In the genomic region with DNA sequence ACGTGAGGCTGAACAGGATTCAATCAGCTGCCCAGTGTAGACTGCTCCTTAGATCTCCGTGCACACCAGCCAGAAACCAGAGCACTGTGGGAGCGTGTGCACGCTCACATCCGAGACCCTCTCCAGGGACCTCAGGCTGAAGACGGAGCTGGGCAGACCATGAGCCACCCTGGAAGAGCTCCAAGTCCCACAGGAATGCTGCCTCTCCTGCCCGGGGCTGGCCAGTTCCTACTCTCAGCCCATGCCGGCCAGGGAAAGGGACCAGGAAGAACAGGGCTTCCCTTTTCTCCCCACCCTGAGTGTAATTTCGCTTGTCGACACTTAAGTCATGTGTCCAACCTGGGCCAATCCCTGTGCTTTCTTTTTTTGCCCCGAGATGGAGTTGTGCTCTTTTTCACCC, we compare ENCODE assay signal across 1 cellular context.
TF ChIP-seq lines count a peak whose summit lies in the region.

No MANE protein-coding gene starts in this region.

TF ChIP-seq in WTC11, 78 proteins besides CTCF, POLR2A, EP300 and RAD21 (continued from another document):
- TF ChIP-seq, protein P1, sequence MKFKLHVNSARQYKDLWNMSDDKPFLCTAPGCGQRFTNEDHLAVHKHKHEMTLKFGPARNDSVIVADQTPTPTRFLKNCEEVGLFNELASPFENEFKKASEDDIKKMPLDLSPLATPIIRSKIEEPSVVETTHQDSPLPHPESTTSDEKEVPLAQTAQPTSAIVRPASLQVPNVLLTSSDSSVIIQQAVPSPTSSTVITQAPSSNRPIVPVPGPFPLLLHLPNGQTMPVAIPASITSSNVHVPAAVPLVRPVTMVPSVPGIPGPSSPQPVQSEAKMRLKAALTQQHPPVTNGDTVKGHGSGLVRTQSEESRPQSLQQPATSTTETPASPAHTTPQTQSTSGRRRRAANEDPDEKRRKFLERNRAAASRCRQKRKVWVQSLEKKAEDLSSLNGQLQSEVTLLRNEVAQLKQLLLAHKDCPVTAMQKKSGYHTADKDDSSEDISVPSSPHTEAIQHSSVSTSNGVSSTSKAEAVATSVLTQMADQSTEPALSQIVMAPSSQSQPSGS (CRISPR knock-in tag; IDR thresholded peaks at IDR 0.05; ENCODE audit: borderline replicate concordance, low read depth) = no peak
- TF ChIP-seq MXD4 (CRISPR knock-in tag; IDR thresholded peaks at IDR 0.05; ENCODE audit: borderline replicate concordance) (no peak), PRRX2 (CRISPR knock-in tag; IDR thresholded peaks at IDR 0.05) (no peak), RORB (CRISPR knock-in tag; IDR thresholded peaks at IDR 0.05) (no peak), ZNF317 (CRISPR knock-in tag; IDR thresholded peaks at IDR 0.05; ENCODE audit: borderline replicate concordance, low read depth) (no peak), TP53 (CRISPR knock-in tag; IDR thresholded peaks at IDR 0.05) (no peak), ETV6 (CRISPR knock-in tag; IDR thresholded peaks at IDR 0.05) (no peak), JAZF1 (CRISPR knock-in tag; IDR thresholded peaks at IDR 0.05) (no peak), CBFB (CRISPR knock-in tag; IDR thresholded peaks at IDR 0.05; ENCODE audit: low read depth) (no peak)
- TF ChIP-seq, protein P2, sequence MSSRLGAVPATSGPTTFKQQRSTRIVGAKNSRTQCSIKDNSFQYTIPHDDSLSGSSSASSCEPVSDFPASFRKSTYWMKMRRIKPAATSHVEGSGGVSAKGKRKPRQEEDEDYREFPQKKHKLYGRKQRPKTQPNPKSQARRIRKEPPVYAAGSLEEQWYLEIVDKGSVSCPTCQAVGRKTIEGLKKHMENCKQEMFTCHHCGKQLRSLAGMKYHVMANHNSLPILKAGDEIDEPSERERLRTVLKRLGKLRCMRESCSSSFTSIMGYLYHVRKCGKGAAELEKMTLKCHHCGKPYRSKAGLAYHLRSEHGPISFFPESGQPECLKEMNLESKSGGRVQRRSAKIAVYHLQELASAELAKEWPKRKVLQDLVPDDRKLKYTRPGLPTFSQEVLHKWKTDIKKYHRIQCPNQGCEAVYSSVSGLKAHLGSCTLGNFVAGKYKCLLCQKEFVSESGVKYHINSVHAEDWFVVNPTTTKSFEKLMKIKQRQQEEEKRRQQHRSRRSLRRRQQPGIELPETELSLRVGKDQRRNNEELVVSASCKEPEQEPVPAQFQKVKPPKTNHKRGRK (CRISPR knock-in tag; IDR thresholded peaks at IDR 0.05; ENCODE audit: borderline replicate concordance) = no peak
- TF ChIP-seq, protein P3, sequence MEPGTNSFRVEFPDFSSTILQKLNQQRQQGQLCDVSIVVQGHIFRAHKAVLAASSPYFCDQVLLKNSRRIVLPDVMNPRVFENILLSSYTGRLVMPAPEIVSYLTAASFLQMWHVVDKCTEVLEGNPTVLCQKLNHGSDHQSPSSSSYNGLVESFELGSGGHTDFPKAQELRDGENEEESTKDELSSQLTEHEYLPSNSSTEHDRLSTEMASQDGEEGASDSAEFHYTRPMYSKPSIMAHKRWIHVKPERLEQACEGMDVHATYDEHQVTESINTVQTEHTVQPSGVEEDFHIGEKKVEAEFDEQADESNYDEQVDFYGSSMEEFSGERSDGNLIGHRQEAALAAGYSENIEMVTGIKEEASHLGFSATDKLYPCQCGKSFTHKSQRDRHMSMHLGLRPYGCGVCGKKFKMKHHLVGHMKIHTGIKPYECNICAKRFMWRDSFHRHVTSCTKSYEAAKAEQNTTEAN (CRISPR knock-in tag; IDR thresholded peaks at IDR 0.05) = no peak
- TF ChIP-seq, protein P4, sequence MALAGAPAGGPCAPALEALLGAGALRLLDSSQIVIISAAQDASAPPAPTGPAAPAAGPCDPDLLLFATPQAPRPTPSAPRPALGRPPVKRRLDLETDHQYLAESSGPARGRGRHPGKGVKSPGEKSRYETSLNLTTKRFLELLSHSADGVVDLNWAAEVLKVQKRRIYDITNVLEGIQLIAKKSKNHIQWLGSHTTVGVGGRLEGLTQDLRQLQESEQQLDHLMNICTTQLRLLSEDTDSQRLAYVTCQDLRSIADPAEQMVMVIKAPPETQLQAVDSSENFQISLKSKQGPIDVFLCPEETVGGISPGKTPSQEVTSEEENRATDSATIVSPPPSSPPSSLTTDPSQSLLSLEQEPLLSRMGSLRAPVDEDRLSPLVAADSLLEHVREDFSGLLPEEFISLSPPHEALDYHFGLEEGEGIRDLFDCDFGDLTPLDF (CRISPR knock-in tag; IDR thresholded peaks at IDR 0.05) = no peak
- TF ChIP-seq, protein P5, sequence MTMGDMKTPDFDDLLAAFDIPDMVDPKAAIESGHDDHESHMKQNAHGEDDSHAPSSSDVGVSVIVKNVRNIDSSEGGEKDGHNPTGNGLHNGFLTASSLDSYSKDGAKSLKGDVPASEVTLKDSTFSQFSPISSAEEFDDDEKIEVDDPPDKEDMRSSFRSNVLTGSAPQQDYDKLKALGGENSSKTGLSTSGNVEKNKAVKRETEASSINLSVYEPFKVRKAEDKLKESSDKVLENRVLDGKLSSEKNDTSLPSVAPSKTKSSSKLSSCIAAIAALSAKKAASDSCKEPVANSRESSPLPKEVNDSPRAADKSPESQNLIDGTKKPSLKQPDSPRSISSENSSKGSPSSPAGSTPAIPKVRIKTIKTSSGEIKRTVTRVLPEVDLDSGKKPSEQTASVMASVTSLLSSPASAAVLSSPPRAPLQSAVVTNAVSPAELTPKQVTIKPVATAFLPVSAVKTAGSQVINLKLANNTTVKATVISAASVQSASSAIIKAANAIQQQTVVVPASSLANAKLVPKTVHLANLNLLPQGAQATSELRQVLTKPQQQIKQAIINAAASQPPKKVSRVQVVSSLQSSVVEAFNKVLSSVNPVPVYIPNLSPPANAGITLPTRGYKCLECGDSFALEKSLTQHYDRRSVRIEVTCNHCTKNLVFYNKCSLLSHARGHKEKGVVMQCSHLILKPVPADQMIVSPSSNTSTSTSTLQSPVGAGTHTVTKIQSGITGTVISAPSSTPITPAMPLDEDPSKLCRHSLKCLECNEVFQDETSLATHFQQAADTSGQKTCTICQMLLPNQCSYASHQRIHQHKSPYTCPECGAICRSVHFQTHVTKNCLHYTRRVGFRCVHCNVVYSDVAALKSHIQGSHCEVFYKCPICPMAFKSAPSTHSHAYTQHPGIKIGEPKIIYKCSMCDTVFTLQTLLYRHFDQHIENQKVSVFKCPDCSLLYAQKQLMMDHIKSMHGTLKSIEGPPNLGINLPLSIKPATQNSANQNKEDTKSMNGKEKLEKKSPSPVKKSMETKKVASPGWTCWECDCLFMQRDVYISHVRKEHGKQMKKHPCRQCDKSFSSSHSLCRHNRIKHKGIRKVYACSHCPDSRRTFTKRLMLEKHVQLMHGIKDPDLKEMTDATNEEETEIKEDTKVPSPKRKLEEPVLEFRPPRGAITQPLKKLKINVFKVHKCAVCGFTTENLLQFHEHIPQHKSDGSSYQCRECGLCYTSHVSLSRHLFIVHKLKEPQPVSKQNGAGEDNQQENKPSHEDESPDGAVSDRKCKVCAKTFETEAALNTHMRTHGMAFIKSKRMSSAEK (CRISPR knock-in tag; IDR thresholded peaks at IDR 0.05; ENCODE audit: borderline replicate concordance) = no peak
- TF ChIP-seq, protein P6, sequence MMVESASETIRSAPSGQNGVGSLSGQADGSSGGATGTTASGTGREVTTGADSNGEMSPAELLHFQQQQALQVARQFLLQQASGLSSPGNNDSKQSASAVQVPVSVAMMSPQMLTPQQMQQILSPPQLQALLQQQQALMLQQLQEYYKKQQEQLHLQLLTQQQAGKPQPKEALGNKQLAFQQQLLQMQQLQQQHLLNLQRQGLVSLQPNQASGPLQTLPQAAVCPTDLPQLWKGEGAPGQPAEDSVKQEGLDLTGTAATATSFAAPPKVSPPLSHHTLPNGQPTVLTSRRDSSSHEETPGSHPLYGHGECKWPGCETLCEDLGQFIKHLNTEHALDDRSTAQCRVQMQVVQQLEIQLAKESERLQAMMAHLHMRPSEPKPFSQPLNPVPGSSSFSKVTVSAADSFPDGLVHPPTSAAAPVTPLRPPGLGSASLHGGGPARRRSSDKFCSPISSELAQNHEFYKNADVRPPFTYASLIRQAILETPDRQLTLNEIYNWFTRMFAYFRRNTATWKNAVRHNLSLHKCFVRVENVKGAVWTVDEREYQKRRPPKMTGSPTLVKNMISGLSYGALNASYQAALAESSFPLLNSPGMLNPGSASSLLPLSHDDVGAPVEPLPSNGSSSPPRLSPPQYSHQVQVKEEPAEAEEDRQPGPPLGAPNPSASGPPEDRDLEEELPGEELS (CRISPR knock-in tag; IDR thresholded peaks at IDR 0.05) = no peak
